Comparison of ENCODE assay signal across 8 cellular contexts in the genomic region with DNA sequence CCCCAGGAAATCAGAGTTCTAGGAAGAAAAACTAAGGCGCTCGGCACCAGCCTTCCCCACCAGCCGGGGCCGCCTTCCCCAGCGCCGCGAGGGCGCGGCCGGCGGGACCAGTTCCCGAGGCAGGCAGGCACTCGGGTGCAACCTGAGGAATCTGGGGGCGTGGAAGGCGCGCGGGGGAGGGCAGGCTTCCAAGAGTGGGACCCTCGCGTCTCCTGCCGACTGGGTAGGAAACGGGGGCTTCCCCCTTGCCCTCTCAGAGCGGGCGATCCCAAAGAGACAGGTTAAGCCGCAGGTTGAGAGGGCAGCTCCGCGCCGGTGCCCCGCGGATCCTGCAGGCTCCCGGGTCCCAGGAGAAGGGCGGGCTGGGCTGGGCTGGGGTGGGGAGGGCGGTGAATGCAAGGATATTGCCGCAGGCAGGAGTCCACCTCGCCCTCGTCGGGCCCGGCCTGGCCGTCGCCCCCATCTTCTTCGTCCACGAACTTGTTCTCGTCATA. TPM values are rescaled to one million over a fixed set of nuclear protein-coding genes. Genes with fewer than 3 reads are reported as not detected.
DNase-seq lines count a peak whose midpoint lies in the region; ATAC-seq, FAIRE-seq and TF ChIP-seq lines count a peak whose summit lies in the region.

No MANE protein-coding gene starts in this region.

- intact Hi-C loops in Right ventricle myocardium inferior (cut with DNase I) = loop anchor here (1.0 kb wide), 1 partner anchor 163 kb away; the partner anchor contains the start of gene SMG7
- intact Hi-C loops in pancreas (cut with DNase I) = no loop called here

- FAIRE-seq in pancreas (lab: Jason Lieb, UNC) = no peak

- H3K4me3 ChIP-seq in CD4-positive, CD25-positive, alpha-beta regulatory T cell (ENCODE audit: low read depth, low read length) = peak overlapping the region; percentile 91
- peak overlapping the region; percentile 75 to 83 (median 80) for H3K4me3 ChIP-seq in pancreas

- H3K9me3 ChIP-seq in CD4-positive, CD25-positive, alpha-beta regulatory T cell (ENCODE audit: control insufficient read depth in 2 of 2, low read length in 2 of 2) = no peaks in the 10 kb centered on the region
- no peaks in the 10 kb centered on the region for H3K9me3 ChIP-seq in pancreas

- H3K36me3 Mint-ChIP-seq in CD4-positive, CD25-positive, alpha-beta regulatory T cell = peaks cover 10% of the 10 kb centered on the region

- peaks cover 14% of the 10 kb centered on the region for H3K36me3 ChIP-seq in CD4-positive, CD25-positive, alpha-beta regulatory T cell (ENCODE audit: control insufficient read depth, insufficient read depth, low read length)
- H3K36me3 ChIP-seq in pancreas = no peaks in the 10 kb centered on the region

- WGBS in pancreas, 2 donors = 0 to 1% methylated on average over 33 to 42 of the region's 42 CpGs

- TF ChIP-seq CTCF in pancreas (IDR thresholded peaks at IDR 0.05) = no peak

- H3K27ac Mint-ChIP-seq in CD4-positive, CD25-positive, alpha-beta regulatory T cell = peak overlapping the region; percentile 97 to 99 (median 99)

- peaks cover 17 to 54% (median 25%) of the 10 kb centered on the region in 4 donors for H3K4me1 Mint-ChIP-seq in CD4-positive, CD25-positive, alpha-beta regulatory T cell

- H3K27me3 ChIP-seq in CD4-positive, CD25-positive, alpha-beta regulatory T cell (ENCODE audit: control insufficient read depth, insufficient read depth, low read length) = no peaks in the 10 kb centered on the region
- H3K27me3 ChIP-seq in pancreas = no peaks in the 10 kb centered on the region

- no peak for ATAC-seq in CD4-positive, CD25-positive, alpha-beta regulatory T cell (ENCODE audit: low read depth in 2 of 2)
- ATAC-seq in GM21723 (IDR thresholded peaks at IDR 0.05; ENCODE audit: unreplicated experiment) (peak; percentile 8), Right ventricle myocardium inferior (peak; percentile 29), pancreas (peak; percentile 51 to 66 (median 56))

- peak in 1 of 3 donors; percentile 18 for DNase-seq in CD4-positive, CD25-positive, alpha-beta regulatory T cell
- DNase-seq in NCI-H1105 treated with DMSO at 0.1 percent for 48 hours (lab: John Stamatoyannopoulos, UW) (peak; percentile 31), Right ventricle myocardium inferior (ENCODE audit: missing footprints) (peak; percentile 73), pancreas (peak; percentile 22 to 82 (median 56)), COLO829 (ENCODE audit: low spot score) (no peak), NCI-H2029 (lab: John Stamatoyannopoulos, UW) (no peak)
- peak; percentile 16 for DNase-seq in activated naive CD4-positive, alpha-beta T cell treated with anti-CD3 and anti-CD28 coated beads, Interleukin-2, amount 50 U/mL, for 16 hours

- H3K27me3 Mint-ChIP-seq in CD4-positive, CD25-positive, alpha-beta regulatory T cell = peaks cover 11% of the 10 kb centered on the region

- H3K27ac ChIP-seq in CD4-positive, CD25-positive, alpha-beta regulatory T cell (ENCODE audit: insufficient read depth, low read length, poor library complexity, severe bottlenecking) = peak overlapping the region; percentile 75
- H3K27ac ChIP-seq in pancreas = peak overlapping the region; percentile 69 to 91 (median 82)

- H3K9me3 Mint-ChIP-seq in CD4-positive, CD25-positive, alpha-beta regulatory T cell = peaks cover 0 to 1% (median 0%) of the 10 kb centered on the region in 7 donors

- H3K4me3 Mint-ChIP-seq in CD4-positive, CD25-positive, alpha-beta regulatory T cell = peak overlapping the region; percentile 86 to 100 (median 99)

- peaks cover 55% of the 10 kb centered on the region for H3K4me1 ChIP-seq in CD4-positive, CD25-positive, alpha-beta regulatory T cell (ENCODE audit: control insufficient read depth, insufficient read depth, low read length, poor library complexity, severe bottlenecking)
- peaks cover 9 to 33% (median 16%) of the 10 kb centered on the region in 3 donors for H3K4me1 ChIP-seq in pancreas

RNA-seq across cellular contexts. Expression of gene ARPC5, which starts 0.4 kb away (rescaled TPM):
- 76.3 TPM for total RNA-seq in CD4-positive, CD25-positive, alpha-beta regulatory T cell
- polyA plus RNA-seq in CD4-positive, CD25-positive, alpha-beta regulatory T cell = 100 to 1,000 TPM; 347 to 541 (median 415) TPM
- total RNA-seq in Right ventricle myocardium inferior (40.2 TPM), pancreas (10 to 100 TPM; 17.5 to 68.0 (median 28.4) TPM)
- 10 to 100 TPM; 33.5 to 58.5 TPM for polyA plus RNA-seq in pancreas

RNA-seq across cellular contexts. Expression of gene APOBEC4, which starts 18.0 kb away (rescaled TPM):
- total RNA-seq in CD4-positive, CD25-positive, alpha-beta regulatory T cell = not detected
- polyA plus RNA-seq in CD4-positive, CD25-positive, alpha-beta regulatory T cell = not detected
- not detected for total RNA-seq in Right ventricle myocardium inferior
- not detected for total RNA-seq in pancreas
- polyA plus RNA-seq in pancreas = under 1 TPM in 1 of 2 donors, not detected in 1; 0.05 TPM

RNA-seq across cellular contexts. Expression of gene NCF2, which starts 44.9 kb away (rescaled TPM):
- total RNA-seq in CD4-positive, CD25-positive, alpha-beta regulatory T cell = 9.3 TPM
- 10 to 100 TPM in 1 of 4 donors, 1 to 10 TPM in 3; 2.8 to 20.0 (median 5.4) TPM for polyA plus RNA-seq in CD4-positive, CD25-positive, alpha-beta regulatory T cell
- total RNA-seq in Right ventricle myocardium inferior = 6.7 TPM
- total RNA-seq in pancreas = 10 to 100 TPM in 2 of 6 donors, 1 to 10 TPM in 3, under 1 TPM in 1; 0.65 to 24.5 (median 2.1) TPM
- 1 to 10 TPM; 1.0 to 5.0 TPM for polyA plus RNA-seq in pancreas

Comparison
In these comparisons a context has a peak if more than half of its experiments do, and no peak if none do; other contexts are left out.
1. ATAC-seq: peak in GM21723 (single experiment), Right ventricle myocardium inferior (single experiment) and pancreas (4 of 4); none in CD4-positive, CD25-positive, alpha-beta regulatory T cell (0 of 2).
2. DNase-seq: peak in NCI-H1105 treated with DMSO at 0.1 percent for 48 hours (single experiment), activated naive CD4-positive, alpha-beta T cell treated with anti-CD3 and anti-CD28 coated beads, Interleukin-2, amount 50 U/mL, for 16 hours (single experiment), Right ventricle myocardium inferior (single experiment) and pancreas (6 of 6); none in COLO829 (single experiment) and NCI-H2029 (single experiment).